ENCODE assay signal across 29 cellular contexts in genomic region chr6:81328700-81329099, GRCh38.
"Had no signal": no experiment of that assay in that cellular context is flagged by ENCODE, and none has a peak within 500 bp of the region (broad histone marks: within the 10 kb centered on the region; RNA-seq: fewer than 3 reads in every experiment).

No MANE protein-coding gene starts in this region.

- H3K4me1 ChIP-seq: colonic mucosa, esophagus muscularis mucosa, esophagus squamous epithelium, foreskin keratinocyte, gastrocnemius medialis, gastroesophageal sphincter, heart left ventricle, heart right ventricle had no signal

- ATAC-seq: effector memory CD8-positive, alpha-beta T cell; esophagus mucosa; foreskin keratinocyte; gastrocnemius medialis; gastroesophageal sphincter; heart left ventricle; heart right ventricle had no signal

- H3K27ac ChIP-seq: colonic mucosa, coronary artery, dorsolateral prefrontal cortex, epithelial cell of prostate, esophagus muscularis mucosa, esophagus squamous epithelium, foreskin keratinocyte, gastrocnemius medialis, gastroesophageal sphincter, heart left ventricle, heart right ventricle had no signal

- H3K9me3 Mint-ChIP-seq: dendritic cell treated with granulocyte-macrophage colony-stimulating factor and Interleukin-4, amounts not matched to agents 40 ng/mL and 50 ng/mL, for 4 days; endodermal cell had no signal

- H3K27me3 ChIP-seq: colonic mucosa, esophagus muscularis mucosa, esophagus squamous epithelium, foreskin keratinocyte, gastrocnemius medialis, gastroesophageal sphincter, heart left ventricle, heart right ventricle had no signal

- H3K27ac Mint-ChIP-seq: dendritic cell treated with granulocyte-macrophage colony-stimulating factor and Interleukin-4, amounts not matched to agents 40 ng/mL and 50 ng/mL, for 4 days; effector memory CD8-positive, alpha-beta T cell; endodermal cell had no signal

- H3K4me1 Mint-ChIP-seq: endodermal cell had no signal

- H3K4me3 Mint-ChIP-seq: dendritic cell treated with granulocyte-macrophage colony-stimulating factor and Interleukin-4, amounts not matched to agents 40 ng/mL and 50 ng/mL, for 4 days; effector memory CD8-positive, alpha-beta T cell; endodermal cell had no signal

- FAIRE-seq: colon, endometrium, endothelial cell of umbilical vein, frontal cortex had no signal

- H3K4me3 ChIP-seq: colonic mucosa, coronary artery, dorsolateral prefrontal cortex, esophagus muscularis mucosa, esophagus squamous epithelium, gastrocnemius medialis, gastroesophageal sphincter, heart left ventricle, heart right ventricle had no signal

- H3K36me3 ChIP-seq: colonic mucosa, esophagus muscularis mucosa, esophagus squamous epithelium, gastrocnemius medialis, gastroesophageal sphincter, heart left ventricle, heart right ventricle had no signal

- H3K27me3 Mint-ChIP-seq: dendritic cell treated with granulocyte-macrophage colony-stimulating factor and Interleukin-4, amounts not matched to agents 40 ng/mL and 50 ng/mL, for 4 days; effector memory CD8-positive, alpha-beta T cell had no signal

- H3K9me3 ChIP-seq: colonic mucosa, esophagus muscularis mucosa, esophagus squamous epithelium, gastrocnemius medialis, gastroesophageal sphincter, heart left ventricle, heart right ventricle had no signal

- DNase-seq: colonic mucosa; cortex of kidney; dermis blood vessel endothelial cell; dorsolateral prefrontal cortex; effector CD4-positive, alpha-beta T cell; effector CD8-positive, alpha-beta T cell; effector memory CD4-positive, alpha-beta T cell; effector memory CD8-positive, alpha-beta T cell; endodermal cell; erythroblast; esophagus squamous epithelium; foreskin fibroblast; foreskin keratinocyte; foreskin melanocyte; gastrocnemius medialis; glutamatergic neuron; head of caudate nucleus; heart left ventricle; heart right ventricle had no signal
